In the genomic region with DNA sequence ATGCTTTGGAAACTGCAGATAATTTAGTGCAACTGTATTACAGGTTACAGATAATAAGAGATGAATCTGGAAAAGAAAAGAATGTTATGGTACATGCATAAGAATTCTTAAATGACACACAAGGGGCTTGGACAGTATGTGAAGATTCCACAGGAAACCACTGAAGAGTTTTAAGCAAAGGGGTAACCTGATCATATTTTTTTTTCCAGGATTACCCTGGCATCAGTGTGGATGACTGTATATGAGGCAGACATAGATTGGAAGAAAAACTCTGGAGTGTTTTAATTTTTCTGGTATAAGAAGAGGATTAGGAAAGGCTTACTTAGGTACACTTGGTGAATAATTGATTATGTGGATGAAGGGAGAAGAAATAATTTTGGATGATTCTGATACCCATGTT, we compare ENCODE assay signal across 8 cellular contexts. TPM values are rescaled to one million over a fixed set of nuclear protein-coding genes. Genes with fewer than 3 reads are reported as not detected.
"Had no signal": no experiment of that assay in that cellular context is flagged by ENCODE, and none has a peak within 500 bp of the region (broad histone marks: within the 10 kb centered on the region; RNA-seq: fewer than 3 reads in every experiment).

No MANE protein-coding gene starts in this region.

- H3K4me3 ChIP-seq: GM23248, HAP-1, K562 had no signal

- DNase-seq: GM23248, GOT3, H7, IMR-90 had no signal

- H3K36me3 ChIP-seq: HAP-1 had no signal

- H3K4me1 ChIP-seq: HAP-1 had no signal

- H3K27ac ChIP-seq: GM23248 had no signal

- H3K9me3 ChIP-seq: HAP-1 had no signal

RNA-seq across cellular contexts. Expression of gene TFPI2, which starts 8.1 kb away (rescaled TPM):
- total RNA-seq: HT-29 had no signal

RNA-seq across cellular contexts. Expression of gene GNGT1, which starts 23.9 kb away (rescaled TPM):
- total RNA-seq: GM23248, H4, H7, HT-29, IMR-90 had no signal
- polyA plus RNA-seq: GM23248, IMR-90 had no signal

RNA-seq across cellular contexts. Expression of gene GNG11, which starts 39.1 kb away (rescaled TPM):
- total RNA-seq: HT-29, K562 had no signal
